In the genomic region with DNA sequence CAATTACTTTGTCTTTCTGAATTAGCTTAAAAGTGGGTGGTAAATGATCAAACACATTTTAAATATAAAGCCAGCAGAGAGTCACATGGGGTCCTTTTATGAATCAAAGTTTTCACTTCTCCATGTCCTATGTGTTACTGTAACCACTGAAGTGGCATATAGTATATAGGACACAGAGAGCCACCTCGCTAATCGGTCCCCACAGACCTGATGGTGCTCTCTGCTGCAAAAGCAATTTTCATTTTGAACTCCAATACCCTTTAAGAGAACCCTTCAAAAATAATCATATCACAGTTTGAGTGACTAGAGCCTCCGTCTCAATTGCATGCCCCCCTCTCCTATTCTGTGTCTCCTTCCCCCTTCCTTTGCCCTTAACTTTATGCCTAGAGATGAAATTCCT, we compare ENCODE assay signal across 23 cellular contexts.
"Had no signal": no experiment of that assay in that cellular context is flagged by ENCODE, and none has a peak within 500 bp of the region (broad histone marks: within the 10 kb centered on the region; RNA-seq: fewer than 3 reads in every experiment).

No MANE protein-coding gene starts in this region.

- ATAC-seq: left cardiac atrium; lower lobe of right lung; natural killer cell treated with Interleukin-12 subunit alpha and Interleukin-12 subunit beta and Interleukin-15 and Interleukin-18, amount 100 ng/mL, for 72 hours; psoas muscle; sciatic nerve; stimulated activated naive B cell treated with anti-CD40 and anti-IgM and Interleukin-4, amounts not matched to agents 10 μg/mL and 1 μg/mL and 100 μg/mL, for 72 hours; stimulated activated naive CD8-positive, alpha-beta T cell treated with anti-CD3 and anti-CD28 coated beads, Interleukin-15, amount 100 ng/mL, for 72 hours had no signal

- H3K27ac ChIP-seq: coronary artery, hepatocyte, left ventricle myocardium inferior, lower lobe of right lung, psoas muscle, spleen, testis, transverse colon had no signal

- H3K9me3 ChIP-seq: left ventricle myocardium inferior, lower lobe of right lung, psoas muscle, spleen, testis, transverse colon had no signal

- H3K27me3 ChIP-seq: hepatocyte, spleen, testis, transverse colon had no signal

- H3K4me1 ChIP-seq: left ventricle myocardium inferior, lower lobe of right lung, spleen, testis, transverse colon had no signal

- H3K4me2 ChIP-seq: hepatocyte had no signal

- H2AFZ ChIP-seq: hepatocyte had no signal

- H3K27ac Mint-ChIP-seq: endodermal cell; memory B cell; mesothelial cell of epicardium; natural killer cell treated with Interleukin-12 subunit alpha and Interleukin-12 subunit beta and Interleukin-15 and Interleukin-18, amount 100 ng/mL, for 72 hours; stimulated activated naive B cell treated with anti-CD40 and anti-IgM and Interleukin-4, amounts not matched to agents 10 μg/mL and 1 μg/mL and 100 μg/mL, for 72 hours; stimulated activated naive CD8-positive, alpha-beta T cell treated with anti-CD3 and anti-CD28 coated beads, Interleukin-15, amount 100 ng/mL, for 72 hours had no signal

- DNase-seq: effector CD4-positive, alpha-beta T cell; endodermal cell; foreskin melanocyte; head of caudate nucleus; kidney; left cardiac atrium; left ventricle myocardium inferior; lower lobe of right lung; psoas muscle; spleen; stimulated activated CD4-positive, alpha-beta T cell treated with anti-CD3 and anti-CD28 coated beads, Interleukin-15, amount 100 ng/mL, for 24 hours; stimulated activated CD4-positive, alpha-beta T cell treated with anti-CD3 and anti-CD28 coated beads, Interleukin-1b, Interleukin-23, amount 100 ng/mL, for 48 hours; stimulated activated CD4-positive, alpha-beta T cell treated with anti-CD3 and anti-CD28 coated beads, Interleukin-4, amount 100 ng/mL, for 4 hours; stimulated activated naive B cell treated with anti-CD40 and anti-IgM and Interleukin-4, amounts not matched to agents 10 μg/mL and 1 μg/mL and 100 μg/mL, for 72 hours; stimulated activated naive CD8-positive, alpha-beta T cell treated with anti-CD3 and anti-CD28 coated beads, Interleukin-15, amount 100 ng/mL, for 72 hours; testis; transverse colon had no signal

- H3K36me3 ChIP-seq: left ventricle myocardium inferior, lower lobe of right lung, spleen, transverse colon had no signal

- H3K79me2 ChIP-seq: hepatocyte had no signal

- H3K4me3 ChIP-seq: coronary artery, hepatocyte, left ventricle myocardium inferior, lower lobe of right lung, psoas muscle, spleen, testis, transverse colon had no signal

- H3K4me3 Mint-ChIP-seq: endodermal cell; memory B cell; mesothelial cell of epicardium; natural killer cell treated with Interleukin-12 subunit alpha and Interleukin-12 subunit beta and Interleukin-15 and Interleukin-18, amount 100 ng/mL, for 72 hours; stimulated activated naive B cell treated with anti-CD40 and anti-IgM and Interleukin-4, amounts not matched to agents 10 μg/mL and 1 μg/mL and 100 μg/mL, for 72 hours; stimulated activated naive CD8-positive, alpha-beta T cell treated with anti-CD3 and anti-CD28 coated beads, Interleukin-15, amount 100 ng/mL, for 72 hours had no signal

- H3K27me3 Mint-ChIP-seq: memory B cell; natural killer cell treated with Interleukin-12 subunit alpha and Interleukin-12 subunit beta and Interleukin-15 and Interleukin-18, amount 100 ng/mL, for 72 hours; stimulated activated naive B cell treated with anti-CD40 and anti-IgM and Interleukin-4, amounts not matched to agents 10 μg/mL and 1 μg/mL and 100 μg/mL, for 72 hours; stimulated activated naive CD8-positive, alpha-beta T cell treated with anti-CD3 and anti-CD28 coated beads, Interleukin-15, amount 100 ng/mL, for 72 hours had no signal

- H3K4me1 Mint-ChIP-seq: endodermal cell; memory B cell; mesothelial cell of epicardium; stimulated activated naive B cell treated with anti-CD40 and anti-IgM and Interleukin-4, amounts not matched to agents 10 μg/mL and 1 μg/mL and 100 μg/mL, for 72 hours; stimulated activated naive CD8-positive, alpha-beta T cell treated with anti-CD3 and anti-CD28 coated beads, Interleukin-15, amount 100 ng/mL, for 72 hours had no signal

- H3K36me3 Mint-ChIP-seq: memory B cell; natural killer cell treated with Interleukin-12 subunit alpha and Interleukin-12 subunit beta and Interleukin-15 and Interleukin-18, amount 100 ng/mL, for 72 hours; stimulated activated naive B cell treated with anti-CD40 and anti-IgM and Interleukin-4, amounts not matched to agents 10 μg/mL and 1 μg/mL and 100 μg/mL, for 72 hours had no signal
